Comparison of ENCODE assay signal across 8 cellular contexts in genomic region chr17:61927211-61928100, GRCh38. TPM values are rescaled to one million over a fixed set of nuclear protein-coding genes. Genes with fewer than 3 reads are reported as not detected.
A peak's percentile ranks its signal among the peaks of the same experiment; 100 is the strongest.
DNase-seq lines count a peak whose midpoint lies in the region; ATAC-seq and TF ChIP-seq lines count a peak whose summit lies in the region.

A gene with protein sequence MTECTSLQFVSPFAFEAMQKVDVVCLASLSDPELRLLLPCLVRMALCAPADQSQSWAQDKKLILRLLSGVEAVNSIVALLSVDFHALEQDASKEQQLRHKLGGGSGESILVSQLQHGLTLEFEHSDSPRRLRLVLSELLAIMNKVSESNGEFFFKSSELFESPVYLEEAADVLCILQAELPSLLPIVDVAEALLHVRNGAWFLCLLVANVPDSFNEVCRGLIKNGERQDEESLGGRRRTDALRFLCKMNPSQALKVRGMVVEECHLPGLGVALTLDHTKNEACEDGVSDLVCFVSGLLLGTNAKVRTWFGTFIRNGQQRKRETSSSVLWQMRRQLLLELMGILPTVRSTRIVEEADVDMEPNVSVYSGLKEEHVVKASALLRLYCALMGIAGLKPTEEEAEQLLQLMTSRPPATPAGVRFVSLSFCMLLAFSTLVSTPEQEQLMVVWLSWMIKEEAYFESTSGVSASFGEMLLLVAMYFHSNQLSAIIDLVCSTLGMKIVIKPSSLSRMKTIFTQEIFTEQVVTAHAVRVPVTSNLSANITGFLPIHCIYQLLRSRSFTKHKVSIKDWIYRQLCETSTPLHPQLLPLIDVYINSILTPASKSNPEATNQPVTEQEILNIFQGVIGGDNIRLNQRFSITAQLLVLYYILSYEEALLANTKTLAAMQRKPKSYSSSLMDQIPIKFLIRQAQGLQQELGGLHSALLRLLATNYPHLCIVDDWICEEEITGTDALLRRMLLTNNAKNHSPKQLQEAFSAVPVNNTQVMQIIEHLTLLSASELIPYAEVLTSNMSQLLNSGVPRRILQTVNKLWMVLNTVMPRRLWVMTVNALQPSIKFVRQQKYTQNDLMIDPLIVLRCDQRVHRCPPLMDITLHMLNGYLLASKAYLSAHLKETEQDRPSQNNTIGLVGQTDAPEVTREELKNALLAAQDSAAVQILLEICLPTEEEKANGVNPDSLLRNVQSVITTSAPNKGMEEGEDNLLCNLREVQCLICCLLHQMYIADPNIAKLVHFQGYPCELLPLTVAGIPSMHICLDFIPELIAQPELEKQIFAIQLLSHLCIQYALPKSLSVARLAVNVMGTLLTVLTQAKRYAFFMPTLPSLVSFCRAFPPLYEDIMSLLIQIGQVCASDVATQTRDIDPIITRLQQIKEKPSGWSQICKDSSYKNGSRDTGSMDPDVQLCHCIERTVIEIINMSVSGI (minus strand): TSS chr17:61927982. CDS start chr17:61926644, 1,338 bp downstream.

- H3K27me3 ChIP-seq in OCI-LY3 (ENCODE audit: low read depth, low read length): no peaks in the 10 kb centered on the region

- H3K79me2 ChIP-seq in OCI-LY3 (ENCODE audit: low read length): peaks cover 19% of the 10 kb centered on the region

- peak within 1 kb of the TSS; percentile 82 for H3K9ac ChIP-seq in OCI-LY3 (ENCODE audit: low read length)

- intact Hi-C loops in mucosa of descending colon (cut with DNase I, micrococcal nuclease): no loop called here

- peak; percentile 70 for ATAC-seq in GM21526 (IDR thresholded peaks at IDR 0.05; ENCODE audit: low FRiP score, unreplicated experiment)
- peak; percentile 99 for ATAC-seq in mucosa of descending colon

- peak within 1 kb of the TSS; percentile 97 for H2AFZ ChIP-seq in OCI-LY3 (ENCODE audit: low read depth, low read length)

- H3K9me3 ChIP-seq in OCI-LY3 (ENCODE audit: insufficient read depth, low read length) (no peaks in the 10 kb centered on the region), mucosa of descending colon (no peaks in the 10 kb centered on the region)

- peak; percentile 84 for DNase-seq in COR-L47 (lab: John Stamatoyannopoulos, UW)
- DNase-seq in HuH-7.5 (ENCODE audit: low spot score): peak; percentile 90
- peak; percentile 97 for DNase-seq in activated CD8-positive, alpha-beta memory T cell treated with anti-CD3 and anti-CD28 coated beads, Interleukin-2, amount 50 U/mL, for 48 hours
- peak; percentile 81 for DNase-seq in epithelial cell of prostate (ENCODE audit: low read depth, low spot score)
- DNase-seq in mucosa of descending colon: peak; percentile 96 to 98 (median 96)
- peak; percentile 87 to 91 for DNase-seq in stimulated activated CD8-positive, alpha-beta memory T cell treated with anti-CD3 and anti-CD28 coated beads, Interleukin-4, amount 100 ng/mL, for 1 hour (ENCODE audit: low read depth in 2 of 2, low spot score in 1 of 2)

- H3K36me3 ChIP-seq in OCI-LY3 (replicated peaks; ENCODE audit: low read depth, low read length) (peaks cover 10% of the 10 kb centered on the region), mucosa of descending colon (ENCODE audit: low read depth) (no peaks in the 10 kb centered on the region)

- H4K20me1 ChIP-seq in OCI-LY3 (ENCODE audit: insufficient read depth, low read length): no peaks in the 10 kb centered on the region

- peak within 1 kb of the TSS; percentile 40 for H3K27ac ChIP-seq in OCI-LY3 (ENCODE audit: low read length)
- peak within 1 kb of the TSS; percentile 72 for H3K27ac ChIP-seq in epithelial cell of prostate

- H3K4me1 ChIP-seq in OCI-LY3 (ENCODE audit: low read length): peaks cover 14% of the 10 kb centered on the region
- H3K4me1 ChIP-seq in mucosa of descending colon (ENCODE audit: low read depth): peaks cover 6% of the 10 kb centered on the region

- peak within 1 kb of the TSS; percentile 97 for H3K4me2 ChIP-seq in OCI-LY3 (ENCODE audit: low read length)

- peak within 1 kb of the TSS; percentile 94 for H3K4me3 ChIP-seq in OCI-LY3 (ENCODE audit: low read length)
- H3K4me3 ChIP-seq in mucosa of descending colon: peak within 1 kb of the TSS; percentile 39

- TF ChIP-seq CTCF in OCI-LY3 (IDR thresholded peaks at IDR 0.05; ENCODE audit: low read depth, low read length) (no peak), mucosa of descending colon (IDR thresholded peaks at IDR 0.05) (no peak)

RNA-seq across cellular contexts. Expression of the gene that starts here (rescaled TPM):
- 10 to 100 TPM in 2 of 3 donors, 1 to 10 TPM in 1; 9.2 to 12.0 (median 11.7) TPM for total RNA-seq in mucosa of descending colon

Comparison
In these comparisons a context has a peak if more than half of its experiments do, and no peak if none do; other contexts are left out.
1. Peak in every context shown above with its lines: DNase-seq, ATAC-seq, H3K4me3 ChIP-seq and H3K27ac ChIP-seq.